In the genomic region with DNA sequence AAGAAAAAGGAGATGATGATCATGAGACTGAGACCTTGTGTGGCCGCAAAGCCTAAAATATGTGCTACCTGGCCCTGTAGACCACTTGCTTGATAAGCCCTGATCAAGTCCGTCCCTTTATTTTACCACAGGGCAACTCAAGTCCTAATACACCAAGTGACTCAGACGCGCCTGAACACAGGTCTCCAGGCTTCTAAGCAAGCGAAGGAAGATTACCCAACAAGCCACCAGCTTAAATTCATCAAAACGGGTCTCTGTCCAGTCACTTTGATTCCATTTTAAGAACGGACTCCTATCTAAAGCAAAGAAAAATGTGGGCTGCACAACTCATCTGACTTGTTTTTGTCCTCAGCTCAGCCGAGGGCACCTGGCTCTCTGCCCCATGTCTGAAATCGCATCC, we compare ENCODE assay signal across 1 cellular context.
TF ChIP-seq lines count a peak whose summit lies in the region.

No MANE protein-coding gene starts in this region.

TF ChIP-seq in HepG2, 621 proteins besides CTCF, POLR2A, EP300 and RAD21:
- TF ChIP-seq, protein P1, sequence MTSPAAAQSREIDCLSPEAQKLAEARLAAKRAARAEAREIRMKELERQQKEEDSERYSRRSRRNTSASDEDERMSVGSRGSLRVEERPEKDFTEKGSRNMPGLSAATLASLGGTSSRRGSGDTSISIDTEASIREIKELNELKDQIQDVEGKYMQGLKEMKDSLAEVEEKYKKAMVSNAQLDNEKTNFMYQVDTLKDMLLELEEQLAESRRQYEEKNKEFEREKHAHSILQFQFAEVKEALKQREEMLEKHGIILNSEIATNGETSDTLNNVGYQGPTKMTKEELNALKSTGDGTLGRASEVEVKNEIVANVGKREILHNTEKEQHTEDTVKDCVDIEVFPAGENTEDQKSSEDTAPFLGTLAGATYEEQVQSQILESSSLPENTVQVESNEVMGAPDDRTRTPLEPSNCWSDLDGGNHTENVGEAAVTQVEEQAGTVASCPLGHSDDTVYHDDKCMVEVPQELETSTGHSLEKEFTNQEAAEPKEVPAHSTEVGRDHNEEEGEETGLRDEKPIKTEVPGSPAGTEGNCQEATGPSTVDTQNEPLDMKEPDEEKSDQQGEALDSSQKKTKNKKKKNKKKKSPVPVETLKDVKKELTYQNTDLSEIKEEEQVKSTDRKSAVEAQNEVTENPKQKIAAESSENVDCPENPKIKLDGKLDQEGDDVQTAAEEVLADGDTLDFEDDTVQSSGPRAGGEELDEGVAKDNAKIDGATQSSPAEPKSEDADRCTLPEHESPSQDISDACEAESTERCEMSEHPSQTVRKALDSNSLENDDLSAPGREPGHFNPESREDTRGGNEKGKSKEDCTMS (CRISPR knock-in tag; conservative IDR thresholded peaks at IDR 0.05), result no peak
- TF ChIP-seq NBN (conservative IDR thresholded peaks at IDR 0.05) (no peak), XBP1 (CRISPR knock-in tag; IDR thresholded peaks at IDR 0.05) (no peak), SRSF1 (optimal IDR thresholded peaks at IDR 0.05; ENCODE audit: low read depth, low read length) (no peak), MBNL3 (CRISPR knock-in tag; conservative IDR thresholded peaks at IDR 0.05) (no peak), AHR (CRISPR knock-in tag; IDR thresholded peaks at IDR 0.05) (no peak), ZNF430 (CRISPR knock-in tag; IDR thresholded peaks at IDR 0.05) (no peak), ZNF232 (CRISPR knock-in tag; IDR thresholded peaks at IDR 0.05; ENCODE audit: borderline replicate concordance) (no peak), MED13 (CRISPR knock-in tag; IDR thresholded peaks at IDR 0.05) (no peak)
- TF ChIP-seq, protein P2, sequence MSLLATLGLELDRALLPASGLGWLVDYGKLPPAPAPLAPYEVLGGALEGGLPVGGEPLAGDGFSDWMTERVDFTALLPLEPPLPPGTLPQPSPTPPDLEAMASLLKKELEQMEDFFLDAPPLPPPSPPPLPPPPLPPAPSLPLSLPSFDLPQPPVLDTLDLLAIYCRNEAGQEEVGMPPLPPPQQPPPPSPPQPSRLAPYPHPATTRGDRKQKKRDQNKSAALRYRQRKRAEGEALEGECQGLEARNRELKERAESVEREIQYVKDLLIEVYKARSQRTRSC (CRISPR knock-in tag; IDR thresholded peaks at IDR 0.05; ENCODE audit: low read depth), result no peak
